Comparison of ENCODE assay signal across 1 cellular context in genomic region chr7:151123485-151124204, GRCh38.
TF ChIP-seq lines count a peak whose summit lies in the region.

No MANE protein-coding gene starts in this region.

TF ChIP-seq in HepG2, 621 proteins besides CTCF, POLR2A, EP300 and RAD21 (continued from another document):
- TF ChIP-seq ZNF687 (CRISPR knock-in tag; IDR thresholded peaks at IDR 0.05) (peak; percentile 34; the same call in 1 of the 2 replicates), PLRG1 (conservative IDR thresholded peaks at IDR 0.05) (no peak), STAG1 (CRISPR knock-in tag; IDR thresholded peaks at IDR 0.05) (peak; percentile 86), ZNF768 (CRISPR knock-in tag; IDR thresholded peaks at IDR 0.05) (0 out of 2 replicates have a peak, but pooled peaks have one; percentile 1), HNRNPLL (IDR thresholded peaks at IDR 0.05; ENCODE audit: low read depth, low read length, poor library complexity, severe bottlenecking) (peak; percentile 19), ZNF580 (CRISPR knock-in tag; IDR thresholded peaks at IDR 0.05; ENCODE audit: borderline replicate concordance, low read depth) (peak; percentile 24; the same call in 1 of the 2 replicates), KDM3A (CRISPR knock-in tag; IDR thresholded peaks at IDR 0.05; ENCODE audit: low read depth) (0 out of 2 replicates have a peak, but pooled peaks have one; percentile 26), RFXAP (CRISPR knock-in tag; IDR thresholded peaks at IDR 0.05; ENCODE audit: borderline replicate concordance) (peak; percentile 16; the same call in 1 of the 2 replicates)
